In genomic region chr6:128655978-128656498, GRCh38 we compare ENCODE assay signal across 8 cellular contexts.
DNase-seq lines count a peak whose midpoint lies in the region; ATAC-seq lines count a peak whose summit lies in the region.

No MANE protein-coding gene starts in this region.

- H3K27me3 ChIP-seq in HAP-1 (ENCODE audit: low read depth) = no peaks in the 10 kb centered on the region

- H3K27ac ChIP-seq in mesodermal cell (ENCODE audit: low read depth, low read length, severe bottlenecking) = peak overlapping the region; percentile 92

- H3K9me3 ChIP-seq in mesodermal cell (ENCODE audit: control insufficient read depth, low read length) = peaks cover 3% of the 10 kb centered on the region
- no peaks in the 10 kb centered on the region for H3K9me3 ChIP-seq in HAP-1

- H3K4me3 ChIP-seq in mesodermal cell (ENCODE audit: extremely low read depth, insufficient read depth, low read length, poor library complexity, severe bottlenecking) (no peak overlapping the region), HAP-1 (no peak overlapping the region)

- H3K36me3 ChIP-seq in mesodermal cell (ENCODE audit: control insufficient read depth, insufficient read depth, low read length) (no peaks in the 10 kb centered on the region), HAP-1 (replicated peaks) (no peaks in the 10 kb centered on the region)

- DNase-seq in stimulated activated CD4-positive, alpha-beta T cell treated with anti-CD3 and anti-CD28 coated beads, Interleukin-15, amount 100 ng/mL, for 24 hours = peak; percentile 19
- no peak for DNase-seq in stimulated activated CD4-positive, alpha-beta T cell treated with anti-CD3 and anti-CD28 coated beads, Interleukin-4, amount 100 ng/mL, for 4 hours
- DNase-seq in activated CD8-positive, alpha-beta memory T cell treated with anti-CD3 and anti-CD28 coated beads, Interleukin-2, amount 50 U/mL, for 48 hours = peak; percentile 50
- no peak for DNase-seq in NCI-H2029 (lab: John Stamatoyannopoulos, UW)
- no peak for DNase-seq in NCI-H1092 treated with DMSO at 0.1 percent for 48 hours (lab: John Stamatoyannopoulos, UW)
- no peak for DNase-seq in HAP-1 (ENCODE audit: low spot score in 2 of 2)

- WGBS in mesodermal cell (ENCODE audit: insufficient coverage in 2 of 2), 2 experiments = 40 to 60% methylated on average over 1 of the region's 1 CpG

- peak; percentile 54 for ATAC-seq in HG03066 (IDR thresholded peaks at IDR 0.05; ENCODE audit: low read depth, unreplicated experiment)

- H3K4me1 ChIP-seq in mesodermal cell (ENCODE audit: control insufficient read depth, insufficient read depth, low read length, poor library complexity, severe bottlenecking) (peaks cover 10% of the 10 kb centered on the region), HAP-1 (peaks cover 10% of the 10 kb centered on the region)

- in situ Hi-C loops in HAP-1 (cut with MboI; ENCODE audit: low sequenced_read_pairs) = no loop called here

Comparison
In these comparisons a context has a peak if more than half of its experiments do, and no peak if none do; other contexts are left out.
1. DNase-seq: peak in stimulated activated CD4-positive, alpha-beta T cell treated with anti-CD3 and anti-CD28 coated beads, Interleukin-15, amount 100 ng/mL, for 24 hours (single experiment) and activated CD8-positive, alpha-beta memory T cell treated with anti-CD3 and anti-CD28 coated beads, Interleukin-2, amount 50 U/mL, for 48 hours (single experiment); none in stimulated activated CD4-positive, alpha-beta T cell treated with anti-CD3 and anti-CD28 coated beads, Interleukin-4, amount 100 ng/mL, for 4 hours (0 of 2), NCI-H2029 (single experiment), NCI-H1092 treated with DMSO at 0.1 percent for 48 hours (single experiment) and HAP-1 (0 of 2).